Comparison of ENCODE assay signal across 5 cellular contexts in the genomic region with DNA sequence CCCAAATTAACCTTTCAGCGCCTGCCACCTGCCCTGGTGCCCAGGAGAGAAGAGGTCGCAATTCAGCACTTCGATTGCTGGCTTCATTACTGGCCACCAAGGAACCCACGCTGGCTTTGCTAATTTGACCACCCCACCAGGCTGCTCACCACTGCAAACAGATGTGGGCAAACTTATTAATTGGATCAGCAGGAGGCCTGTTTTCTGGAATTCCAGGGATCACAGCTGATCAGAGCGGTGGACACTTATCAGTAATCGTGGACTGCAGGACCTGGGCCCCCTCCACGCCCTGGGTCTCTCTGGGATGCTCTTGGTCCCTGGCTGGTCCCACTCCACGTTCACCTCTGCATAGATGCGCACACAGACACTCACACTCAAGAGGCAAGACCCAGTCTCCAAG.
"Had no signal": no experiment of that assay in that cellular context is flagged by ENCODE, and none has a peak within 500 bp of the region (broad histone marks: within the 10 kb centered on the region; RNA-seq: fewer than 3 reads in every experiment).

No MANE protein-coding gene starts in this region.

- DNase-seq: H9, HCEC 1CT, IMR-90 had no signal

- H3K4me3 Mint-ChIP-seq: GM23338, H9 had no signal

- H2AFZ ChIP-seq: GM23338 had no signal

- H3K9me3 Mint-ChIP-seq: GM23338, H9 had no signal

- H3K27ac Mint-ChIP-seq: GM23338 had no signal

- H3K4me3 ChIP-seq: GM23338, K562 had no signal

- H3K4me2 ChIP-seq: GM23338 had no signal
